In genomic region chr2:165003443-165004130, GRCh38 we compare ENCODE assay signal across 23 cellular contexts. TPM values are rescaled to one million over a fixed set of nuclear protein-coding genes. Genes with fewer than 3 reads are reported as not detected.
"Had no signal": no experiment of that assay in that cellular context is flagged by ENCODE, and none has a peak within 500 bp of the region (broad histone marks: within the 10 kb centered on the region; RNA-seq: fewer than 3 reads in every experiment).

No MANE protein-coding gene starts in this region.

- H3K36me3 Mint-ChIP-seq: activated naive CD8-positive, alpha-beta T cell; natural killer cell; type B pancreatic cell had no signal

- H3K27ac Mint-ChIP-seq: activated naive CD8-positive, alpha-beta T cell; activated T-cell treated with anti-CD3 and anti-CD28 coated beads, Interleukin-2, amount 50 U/mL, for 24 hours; activated T-helper 17 cell treated with anti-CD3 and anti-CD28 coated beads, Interleukin-2, amount 50 U/mL, for 72 hours; natural killer cell; progenitor cell of endocrine pancreas; type B pancreatic cell had no signal

- H3K4me3 Mint-ChIP-seq: activated naive CD8-positive, alpha-beta T cell; activated T-cell treated with anti-CD3 and anti-CD28 coated beads, Interleukin-2, amount 50 U/mL, for 24 hours; activated T-helper 17 cell treated with anti-CD3 and anti-CD28 coated beads, Interleukin-2, amount 50 U/mL, for 72 hours; natural killer cell; type B pancreatic cell had no signal

- H3K9me3 ChIP-seq: adrenal gland, esophagus muscularis mucosa, thoracic aorta had no signal

- H3K4me3 ChIP-seq: adrenal gland, esophagus muscularis mucosa, thoracic aorta had no signal

- H3K27me3 Mint-ChIP-seq: activated naive CD8-positive, alpha-beta T cell; progenitor cell of endocrine pancreas; type B pancreatic cell had no signal

- H3K27ac ChIP-seq: adrenal gland, esophagus muscularis mucosa, thoracic aorta had no signal

- H3K36me3 ChIP-seq: adrenal gland, esophagus muscularis mucosa, thoracic aorta had no signal

- H3K4me1 Mint-ChIP-seq: activated T-helper 17 cell treated with anti-CD3 and anti-CD28 coated beads, Interleukin-2, amount 50 U/mL, for 72 hours; natural killer cell had no signal

- ATAC-seq: activated T-helper 17 cell treated with anti-CD3 and anti-CD28 coated beads, Interleukin-2, amount 50 U/mL, for 72 hours; natural killer cell had no signal

- H3K27me3 ChIP-seq: adrenal gland, esophagus muscularis mucosa had no signal

- DNase-seq: activated CD8-positive, alpha-beta memory T cell treated with anti-CD3 and anti-CD28 coated beads for 24 hours; activated CD8-positive, alpha-beta memory T cell treated with anti-CD3 and anti-CD28 coated beads, Interleukin-2, amount 50 U/mL, for 4 hours; activated T-cell treated with anti-CD3 and anti-CD28 coated beads, Interleukin-2, amount 50 U/mL, for 24 hours; adrenal gland; central memory CD4-positive, alpha-beta T cell; dermis blood vessel endothelial cell; effector CD8-positive, alpha-beta T cell; hippocampal formation; midbrain; natural killer cell; retina; stimulated activated CD4-positive, alpha-beta T cell treated with anti-CD3 and anti-CD28 coated beads, Interleukin-4, amount 100 ng/mL, for 1 hour; stimulated activated naive CD4-positive, alpha-beta T cell; T-helper 9 cell had no signal

- H3K9me3 Mint-ChIP-seq: activated T-cell treated with anti-CD3 and anti-CD28 coated beads, Interleukin-2, amount 50 U/mL, for 24 hours; activated T-helper 17 cell treated with anti-CD3 and anti-CD28 coated beads, Interleukin-2, amount 50 U/mL, for 72 hours; natural killer cell; type B pancreatic cell had no signal

RNA-seq across cellular contexts. Expression of gene SLC38A11, which starts 48.3 kb away (rescaled TPM):
- total RNA-seq: activated T-helper 17 cell treated with anti-CD3 and anti-CD28 coated beads, Interleukin-2, amount 50 U/mL, for 72 hours; astrocyte; dermis blood vessel endothelial cell; endothelial cell of umbilical vein; osteocyte had no signal
